Comparison of ENCODE assay signal across 8 cellular contexts in genomic region chr6:80165143-80165542, GRCh38. TPM values are rescaled to one million over a fixed set of nuclear protein-coding genes. Genes with fewer than 3 reads are reported as not detected.
DNase-seq lines count a peak whose midpoint lies in the region; ATAC-seq and TF ChIP-seq lines count a peak whose summit lies in the region.
"Had no signal": no experiment of that assay in that cellular context is flagged by ENCODE, and none has a peak within 500 bp of the region (broad histone marks: within the 10 kb centered on the region; RNA-seq: fewer than 3 reads in every experiment).

No MANE protein-coding gene starts in this region.

- peaks cover 0 to 24% (median 14%) of the 10 kb centered on the region in 5 donors for H3K36me3 Mint-ChIP-seq in naive thymus-derived CD4-positive, alpha-beta T cell
- peaks cover 10% of the 10 kb centered on the region for H3K36me3 Mint-ChIP-seq in nephron progenitor cell (ENCODE audit: low read depth)

- intact Hi-C loops in naive thymus-derived CD4-positive, alpha-beta T cell (cut with micrococcal nuclease), result loop anchor here (1.0 to 2.0 kb wide), 2 partner anchors 58 to 59 kb away; partner anchors contain the start of gene BCKDHB (in 2 of the 2)
- intact Hi-C loops in left cardiac atrium (cut with DNase I) (no loop called here), stomach (cut with DNase I; ENCODE audit: low total_unique reads) (no loop called here)

- H3K4me3 ChIP-seq in naive thymus-derived CD4-positive, alpha-beta T cell (ENCODE audit: low read length), result no peak overlapping the region
- no peak overlapping the region for H3K4me3 ChIP-seq in stomach
- H3K4me3 ChIP-seq: SJSA1 had no signal

- CTCF ChIA-PET in naive thymus-derived CD4-positive, alpha-beta T cell (lab: Charles Lee), result no interaction called here

- peak; percentile 84 for ATAC-seq in GM19025 (IDR thresholded peaks at IDR 0.05; ENCODE audit: low read depth, unreplicated experiment)
- peak; percentile 92 for ATAC-seq in HG02870 (IDR thresholded peaks at IDR 0.05; ENCODE audit: unreplicated experiment)
- ATAC-seq in naive thymus-derived CD4-positive, alpha-beta T cell, result peak; percentile 63
- no peak for ATAC-seq in left cardiac atrium

- TF ChIP-seq CTCF in stomach (IDR thresholded peaks at IDR 0.05), result no peak
- TF ChIP-seq CTCF in nephron progenitor cell (IDR thresholded peaks at IDR 0.05), result no peak

- no peaks in the 10 kb centered on the region for H3K36me3 ChIP-seq in naive thymus-derived CD4-positive, alpha-beta T cell (ENCODE audit: control insufficient read depth in 2 of 3, insufficient read depth in 3 of 3, low read length in 3 of 3)
- peaks cover 0 to 13% (median 5%) of the 10 kb centered on the region in 4 donors for H3K36me3 ChIP-seq in stomach
- H3K36me3 ChIP-seq: SJSA1 had no signal

- H3K4me1 ChIP-seq in naive thymus-derived CD4-positive, alpha-beta T cell (ENCODE audit: control insufficient read depth in 2 of 2, insufficient read depth in 2 of 2, low read length in 2 of 2), result peaks cover 7 to 17% of the 10 kb centered on the region in 2 donors
- peaks cover 0 to 13% (median 9%) of the 10 kb centered on the region in 4 donors for H3K4me1 ChIP-seq in stomach

- peak overlapping the region in 5 of 9 donors; percentile 39 to 86 (median 52) for H3K27ac Mint-ChIP-seq in naive thymus-derived CD4-positive, alpha-beta T cell
- no peak overlapping the region for H3K27ac Mint-ChIP-seq in nephron progenitor cell

- 72 to 87% (median 75%) methylated on average over 3 of the region's 3 CpGs for WGBS in stomach, 5 donors

- no peak overlapping the region for H3K27ac ChIP-seq in naive thymus-derived CD4-positive, alpha-beta T cell (ENCODE audit: low read depth, low read length)
- H3K27ac ChIP-seq in stomach, result no peak overlapping the region
- H3K27ac ChIP-seq: SJSA1 had no signal

- H3K9me3 ChIP-seq in naive thymus-derived CD4-positive, alpha-beta T cell (ENCODE audit: control insufficient read depth in 2 of 3, low read length in 3 of 3), result no peaks in the 10 kb centered on the region
- no peaks in the 10 kb centered on the region for H3K9me3 ChIP-seq in stomach
- H3K9me3 ChIP-seq: SJSA1 had no signal

- peaks cover 0 to 4% (median 0%) of the 10 kb centered on the region in 7 donors for H3K4me1 Mint-ChIP-seq in naive thymus-derived CD4-positive, alpha-beta T cell
- H3K4me1 Mint-ChIP-seq in nephron progenitor cell, result no peaks in the 10 kb centered on the region

- no peak for TF ChIP-seq EP300 in stomach (IDR thresholded peaks at IDR 0.05)

- DNase-seq in RPMI8226 (peak; percentile 61), left cardiac atrium (no peak), stomach (no peak), nephron progenitor cell (no peak)
- peak in 2 of 9 donors; percentile 3 to 26 for DNase-seq in naive thymus-derived CD4-positive, alpha-beta T cell

- no peaks in the 10 kb centered on the region for H3K9me3 Mint-ChIP-seq in naive thymus-derived CD4-positive, alpha-beta T cell
- no peaks in the 10 kb centered on the region for H3K9me3 Mint-ChIP-seq in nephron progenitor cell

- POLR2A ChIA-PET in naive thymus-derived CD4-positive, alpha-beta T cell (lab: Charles Lee), result interaction anchor here (0.9 kb wide), 1 partner anchor 59 kb away, joined by 3 read pairs; no protein-coding TSS in a partner anchor

- H3K27me3 ChIP-seq in naive thymus-derived CD4-positive, alpha-beta T cell (ENCODE audit: control insufficient read depth in 2 of 2, insufficient read depth in 2 of 2, low read length in 2 of 2), result no peaks in the 10 kb centered on the region
- no peaks in the 10 kb centered on the region for H3K27me3 ChIP-seq in stomach
- H3K27me3 ChIP-seq: SJSA1 had no signal

- H3K4me3 Mint-ChIP-seq in naive thymus-derived CD4-positive, alpha-beta T cell, result peak overlapping the region in 6 of 10 donors; percentile 27 to 83 (median 52)
- H3K4me3 Mint-ChIP-seq in nephron progenitor cell, result no peak overlapping the region

- H3K27me3 Mint-ChIP-seq in naive thymus-derived CD4-positive, alpha-beta T cell, result no peaks in the 10 kb centered on the region
- H3K27me3 Mint-ChIP-seq in nephron progenitor cell (ENCODE audit: low read depth, poor library complexity), result no peaks in the 10 kb centered on the region

- no peak for TF ChIP-seq POLR2A in stomach (IDR thresholded peaks at IDR 0.05)

RNA-seq across cellular contexts. Expression of gene BCKDHB, which starts 58.7 kb away (rescaled TPM):
- total RNA-seq in naive thymus-derived CD4-positive, alpha-beta T cell, result 10 to 100 TPM; 13.8 to 22.1 (median 17.4) TPM
- 10 to 100 TPM; 18.6 to 24.3 TPM for polyA plus RNA-seq in naive thymus-derived CD4-positive, alpha-beta T cell
- total RNA-seq in left cardiac atrium (10 to 100 TPM; 15.4 to 15.6 TPM), stomach (10 to 100 TPM; 16.7 to 44.6 (median 26.3) TPM)
- 10 to 100 TPM in 2 of 3 donors, 1 to 10 TPM in 1; 7.8 to 16.5 (median 13.1) TPM for polyA plus RNA-seq in stomach

Comparison
In these comparisons a context has a peak if more than half of its experiments do, and no peak if none do; other contexts are left out.
1. ATAC-seq: peak in GM19025 (single experiment), HG02870 (single experiment) and naive thymus-derived CD4-positive, alpha-beta T cell (single experiment); none in left cardiac atrium (0 of 2).
2. intact Hi-C loops: an anchor here in naive thymus-derived CD4-positive, alpha-beta T cell (1.0 to 2.0 kb wide); none called in left cardiac atrium and stomach.